8 cellular contexts compared by ENCODE assay signal in the genomic region with DNA sequence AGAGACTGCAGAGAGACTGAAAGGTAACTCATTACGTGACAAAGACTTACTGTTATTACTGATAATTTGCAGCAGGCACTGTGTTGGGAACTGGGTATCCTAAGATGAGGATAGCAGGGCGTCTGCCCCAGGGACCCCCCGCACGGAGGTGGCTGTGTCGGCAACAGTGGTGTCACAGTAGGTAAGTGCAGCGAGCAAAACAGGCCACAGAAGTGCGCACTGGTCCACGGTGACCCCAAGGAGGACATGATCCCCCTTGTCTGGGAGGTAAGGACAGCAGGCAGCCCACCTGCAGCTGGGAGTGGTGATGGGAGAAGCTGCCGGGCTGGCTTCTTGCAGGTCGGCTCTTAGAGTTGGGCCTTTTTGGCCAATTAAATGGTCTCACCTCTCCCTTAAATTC.
DNase-seq lines count a peak whose midpoint lies in the region; ATAC-seq and TF ChIP-seq lines count a peak whose summit lies in the region.

No MANE protein-coding gene starts in this region.

- TF ChIP-seq CTCF in heart left ventricle (IDR thresholded peaks at IDR 0.05): no peak
- no peak for TF ChIP-seq CTCF in mesothelial cell of epicardium (IDR thresholded peaks at IDR 0.05; ENCODE audit: unreplicated experiment)
- TF ChIP-seq CTCF in tibial artery (IDR thresholded peaks at IDR 0.05): no peak

- H3K27ac ChIP-seq in heart left ventricle: peak overlapping the region in 2 of 12 donors; percentile 23 to 38
- no peak overlapping the region for H3K27ac ChIP-seq in tibial artery

- TF ChIP-seq POLR2A in heart left ventricle (IDR thresholded peaks at IDR 0.05): no peak

- peak overlapping the region; percentile 95 for H3K27ac Mint-ChIP-seq in activated naive CD4-positive, alpha-beta T cell treated with anti-CD3 and anti-CD28 coated beads, Interleukin-2, amount 50 U/mL, for 24 hours
- peak overlapping the region; percentile 83 for H3K27ac Mint-ChIP-seq in mesothelial cell of epicardium

- H3K36me3 Mint-ChIP-seq in activated naive CD4-positive, alpha-beta T cell treated with anti-CD3 and anti-CD28 coated beads, Interleukin-2, amount 50 U/mL, for 24 hours: no peaks in the 10 kb centered on the region
- H3K36me3 Mint-ChIP-seq in mesothelial cell of epicardium: no peaks in the 10 kb centered on the region

- H3K27me3 ChIP-seq in heart left ventricle (no peaks in the 10 kb centered on the region), tibial artery (peaks cover 0 to 7% of the 10 kb centered on the region in 2 donors)

- H3K9me3 ChIP-seq in heart left ventricle (no peaks in the 10 kb centered on the region), tibial artery (no peaks in the 10 kb centered on the region)

- WGBS in heart left ventricle, 4 donors: 85 to 89% (median 88%) methylated on average over 10 of the region's 10 CpGs

- peaks cover 37% of the 10 kb centered on the region for H3K4me1 Mint-ChIP-seq in activated naive CD4-positive, alpha-beta T cell treated with anti-CD3 and anti-CD28 coated beads, Interleukin-2, amount 50 U/mL, for 24 hours
- peaks cover 19% of the 10 kb centered on the region for H3K4me1 Mint-ChIP-seq in mesothelial cell of epicardium

- intact Hi-C loops in heart left ventricle (cut with DNase I) (loop anchor here in 4 of 10 donors (5.0 to 10.0 kb wide), 4 partner anchors 74 to 494 kb away; partner anchors contain the start of gene FAM43A (in 1 of the 4)), Right ventricle myocardium inferior (cut with DNase I) (no loop called here), tibial artery (cut with DNase I; ENCODE audit: low total_unique reads) (no loop called here)

- H3K4me3 ChIP-seq in heart left ventricle (peak overlapping the region in 8 of 12 donors; percentile 6 to 58 (median 44)), tibial artery (peak overlapping the region; percentile 30 to 43)

- DNase-seq in heart left ventricle: no peak
- no peak for DNase-seq in Right ventricle myocardium inferior (ENCODE audit: missing footprints)
- DNase-seq in mesothelial cell of epicardium (ENCODE audit: low spot score in 2 of 2, unreplicated experiment in 2 of 2): no peak
- DNase-seq in tibial artery: no peak
- DNase-seq in stimulated activated naive CD4-positive, alpha-beta T cell (lab: John Stamatoyannopoulos, UW): no peak

- ATAC-seq in heart left ventricle (no peak), Right ventricle myocardium inferior (no peak), HG03469 (IDR thresholded peaks at IDR 0.05; ENCODE audit: unreplicated experiment) (no peak), GM21447 (IDR thresholded peaks at IDR 0.05; ENCODE audit: unreplicated experiment) (no peak)

- H3K9me3 Mint-ChIP-seq in activated naive CD4-positive, alpha-beta T cell treated with anti-CD3 and anti-CD28 coated beads, Interleukin-2, amount 50 U/mL, for 24 hours: no peaks in the 10 kb centered on the region
- H3K9me3 Mint-ChIP-seq in mesothelial cell of epicardium: no peaks in the 10 kb centered on the region

- peaks cover 0 to 39% (median 13%) of the 10 kb centered on the region in 12 donors for H3K4me1 ChIP-seq in heart left ventricle
- H3K4me1 ChIP-seq in tibial artery: peaks cover 0 to 28% (median 11%) of the 10 kb centered on the region in 4 donors

- no peaks in the 10 kb centered on the region for H3K27me3 Mint-ChIP-seq in activated naive CD4-positive, alpha-beta T cell treated with anti-CD3 and anti-CD28 coated beads, Interleukin-2, amount 50 U/mL, for 24 hours
- peaks cover 6% of the 10 kb centered on the region for H3K27me3 Mint-ChIP-seq in mesothelial cell of epicardium (ENCODE audit: low read depth)

- H3K4me3 Mint-ChIP-seq in activated naive CD4-positive, alpha-beta T cell treated with anti-CD3 and anti-CD28 coated beads, Interleukin-2, amount 50 U/mL, for 24 hours: peak overlapping the region; percentile 92
- H3K4me3 Mint-ChIP-seq in mesothelial cell of epicardium: peak overlapping the region; percentile 59

- H3K36me3 ChIP-seq in heart left ventricle: no peaks in the 10 kb centered on the region
- no peaks in the 10 kb centered on the region for H3K36me3 ChIP-seq in tibial artery
